Comparison of ENCODE assay signal across 29 cellular contexts in the genomic region with DNA sequence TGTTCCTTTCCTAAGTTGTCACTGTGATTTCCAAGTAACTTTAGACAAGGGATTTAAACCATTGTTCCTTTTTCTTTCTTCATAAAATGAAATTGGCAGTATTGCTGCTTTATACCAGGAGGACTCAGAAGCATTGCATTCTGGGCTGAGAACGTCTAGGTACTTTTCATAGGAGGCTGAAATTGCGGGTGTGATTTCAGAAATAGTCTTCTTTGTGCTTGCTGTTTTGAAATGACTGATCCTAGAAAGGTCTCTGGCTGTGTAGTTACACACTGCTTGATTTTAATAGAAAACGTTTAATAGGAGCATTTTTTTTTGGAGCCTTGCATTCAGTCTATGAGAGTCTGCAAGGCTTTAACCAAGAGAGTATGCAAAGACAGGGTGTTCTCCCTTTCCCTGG. TPM values are rescaled to one million over a fixed set of nuclear protein-coding genes. Genes with fewer than 3 reads are reported as not detected.
DNase-seq lines count a peak whose midpoint lies in the region; ATAC-seq and TF ChIP-seq lines count a peak whose summit lies in the region.
"Had no signal": no experiment of that assay in that cellular context is flagged by ENCODE, and none has a peak within 500 bp of the region (broad histone marks: within the 10 kb centered on the region; RNA-seq: fewer than 3 reads in every experiment).

No MANE protein-coding gene starts in this region.

- H3K4me2 ChIP-seq in mesenchymal stem cell (ENCODE audit: low read length, poor library complexity, severe bottlenecking), result no peak overlapping the region

- H3K36me3 ChIP-seq in gastrocnemius medialis (no peaks in the 10 kb centered on the region), mesenchymal stem cell (ENCODE audit: control insufficient read depth in 1 of 2, insufficient read depth in 2 of 2, low read depth in 1 of 2, low read length in 2 of 2) (no peaks in the 10 kb centered on the region)
- H3K36me3 ChIP-seq: ascending aorta, BE2C, cardiac muscle cell, right lobe of liver had no signal

- H3K9me3 ChIP-seq in gastrocnemius medialis (no peaks in the 10 kb centered on the region), mesenchymal stem cell (ENCODE audit: control insufficient read depth, low read length) (no peaks in the 10 kb centered on the region)
- H3K9me3 ChIP-seq: ascending aorta, BE2C, right lobe of liver had no signal

- intact Hi-C loops in dorsolateral prefrontal cortex (cut with DNase I) (no loop called here), gastrocnemius medialis (cut with DNase I; ENCODE audit: low total_unique reads) (no loop called here)

- ATAC-seq in GM18499 (IDR thresholded peaks at IDR 0.05; ENCODE audit: insufficient read depth, unreplicated experiment), result peak; percentile 78
- peak in 1 of 2 donors; percentile 4 for ATAC-seq in gastrocnemius medialis
- ATAC-seq in GM21737 (IDR thresholded peaks at IDR 0.05; ENCODE audit: unreplicated experiment), result no peak
- ATAC-seq in GM18519 (IDR thresholded peaks at IDR 0.05; ENCODE audit: low FRiP score, unreplicated experiment), result no peak
- ATAC-seq: activated T-cell treated with anti-CD3 and anti-CD28 coated beads, Interleukin-2, amount 50 U/mL, for 4 hours; HCT116; left lobe of liver; right lobe of liver had no signal

- no peak overlapping the region for H3K23ac ChIP-seq in mesenchymal stem cell (ENCODE audit: low read length in 2 of 2)

- TF ChIP-seq POLR2A in gastrocnemius medialis (IDR thresholded peaks at IDR 0.05), result no peak

- WGBS in mesenchymal stem cell, result 80% methylated on average over 3 of the region's 3 CpGs

- peak; percentile 13 for DNase-seq in GM20000 (ENCODE audit: low spot score)
- DNase-seq in dorsolateral prefrontal cortex, result no peak
- no peak for DNase-seq in gastrocnemius medialis
- no peak for DNase-seq in mesenchymal stem cell
- no peak for DNase-seq in KG1 (lab: John Stamatoyannopoulos, UW)
- DNase-seq: ACHN; activated gamma-delta T cell; activated T-cell treated with anti-CD3 and anti-CD28 coated beads, Interleukin-2, amount 50 U/mL, for 4 hours; BE2C; effector memory CD4-positive, alpha-beta T cell; NCI-H1092 treated with DMSO at 0.1 percent for 48 hours; NCI-H187 treated with DMSO at 0.1 percent for 48 hours; NCI-H2227 treated with DMSO at 0.1 percent for 48 hours; NCI-H526; posterior cingulate gyrus; right lobe of liver; SHP77; stimulated activated CD4-positive, alpha-beta T cell treated with anti-CD3 and anti-CD28 coated beads, Interleukin-12 subunit alpha, Interleukin-12 subunit beta, amount 100 ng/mL, for 4 hours; stimulated activated CD4-positive, alpha-beta T cell treated with anti-CD3 and anti-CD28 coated beads, Interleukin-2, amount 100 ng/mL, for 48 hours; trophoblast cell had no signal

- peak overlapping the region in 32 of 59 donors; percentile 1 to 62 (median 31) for H3K27ac ChIP-seq in dorsolateral prefrontal cortex
- peak overlapping the region; percentile 91 to 94 (median 92) for H3K27ac ChIP-seq in gastrocnemius medialis
- H3K27ac ChIP-seq in mesenchymal stem cell (ENCODE audit: low read length, poor library complexity, severe bottlenecking), result no peak overlapping the region
- H3K27ac ChIP-seq: cardiac muscle cell, epithelial cell of prostate, right lobe of liver had no signal

- no peak overlapping the region for H4K8ac ChIP-seq in mesenchymal stem cell (ENCODE audit: low read length)

- H2AK5ac ChIP-seq in mesenchymal stem cell (ENCODE audit: low read length, severe bottlenecking), result no peak overlapping the region

- no peak overlapping the region for H3K18ac ChIP-seq in mesenchymal stem cell (ENCODE audit: low read depth in 1 of 2, low read length in 2 of 2)

- no peak overlapping the region for H2AFZ ChIP-seq in mesenchymal stem cell (ENCODE audit: low read depth, low read length)

- H3K4me3 ChIP-seq in dorsolateral prefrontal cortex, result peak overlapping the region in 5 of 59 donors; percentile 7 to 29 (median 9)
- peak overlapping the region in 1 of 4 donors; percentile 7 for H3K4me3 ChIP-seq in gastrocnemius medialis
- no peak overlapping the region for H3K4me3 ChIP-seq in mesenchymal stem cell (ENCODE audit: insufficient read depth in 1 of 2, low read depth in 1 of 2, low read length in 2 of 2)
- H3K4me3 ChIP-seq: ascending aorta, cardiac muscle cell, coronary artery, right lobe of liver had no signal

- H4K91ac ChIP-seq in mesenchymal stem cell (ENCODE audit: low read length), result no peak overlapping the region

- no peak overlapping the region for H3K4ac ChIP-seq in mesenchymal stem cell (ENCODE audit: low read depth in 1 of 2, low read length in 2 of 2)

- no peaks in the 10 kb centered on the region for H3K79me1 ChIP-seq in mesenchymal stem cell (replicated peaks; ENCODE audit: low read length, poor library complexity, severe bottlenecking)

- no peak overlapping the region for H3K14ac ChIP-seq in mesenchymal stem cell (ENCODE audit: low read length in 2 of 2)

- H3K9ac ChIP-seq in mesenchymal stem cell (ENCODE audit: low read length), result no peak overlapping the region

- no peak overlapping the region for H2BK120ac ChIP-seq in mesenchymal stem cell (ENCODE audit: low read depth, low read length)

- H3K27me3 ChIP-seq in dorsolateral prefrontal cortex (no peaks in the 10 kb centered on the region), gastrocnemius medialis (no peaks in the 10 kb centered on the region), mesenchymal stem cell (ENCODE audit: control insufficient read depth in 1 of 2, insufficient read depth in 1 of 2, low read length in 2 of 2) (no peaks in the 10 kb centered on the region)
- H3K27me3 ChIP-seq: ascending aorta, BE2C, cardiac muscle cell, right lobe of liver had no signal

- no peak overlapping the region for H2BK12ac ChIP-seq in mesenchymal stem cell (ENCODE audit: low read length in 2 of 2)

- in situ Hi-C loops in gastrocnemius medialis (cut with MboI; ENCODE audit: low sequenced_read_pairs in 4 of 4), result loop anchor here in 1 of 4 donors (10.0 kb wide), 1 partner anchor 52 kb away; no protein-coding TSS in a partner anchor

- TF ChIP-seq CTCF in GM20000 (IDR thresholded peaks at IDR 0.05; ENCODE audit: extremely low read depth, missing control alignments), result no peak
- TF ChIP-seq CTCF in dorsolateral prefrontal cortex (IDR thresholded peaks at IDR 0.05 in 54 of 56, conservative IDR thresholded peaks at IDR 0.05 in 2 of 56; ENCODE audit: low read depth in 1 of 56, partially characterized antibody in 56 of 56), result no peak
- TF ChIP-seq CTCF in gastrocnemius medialis (IDR thresholded peaks at IDR 0.05 in 4 of 5, conservative IDR thresholded peaks at IDR 0.05 in 1 of 5), result no peak

- H2BK5ac ChIP-seq in mesenchymal stem cell (ENCODE audit: low read depth, low read length, poor library complexity, severe bottlenecking), result no peak overlapping the region

- H3K4me1 ChIP-seq in gastrocnemius medialis (peaks cover 69 to 73% of the 10 kb centered on the region in 2 donors), mesenchymal stem cell (ENCODE audit: control insufficient read depth, insufficient read depth, low read depth, low read length) (no peaks in the 10 kb centered on the region)

- H2BK15ac ChIP-seq in mesenchymal stem cell (ENCODE audit: low read depth, poor library complexity, severe bottlenecking), result no peak overlapping the region

RNA-seq across cellular contexts. Expression of a gene that starts 56.3 kb away (rescaled TPM):
- total RNA-seq in dorsolateral prefrontal cortex (100 to 1,000 TPM in 36 of 120 experiments, 10 to 100 TPM in 84; 46.9 to 128 (median 92.8) TPM), gastrocnemius medialis (100 to 1,000 TPM in 3 of 4 donors, 10 to 100 TPM in 1; 85.0 to 243 (median 122) TPM)
- polyA plus RNA-seq in mesenchymal stem cell (2013, experiment 1 of 2), result 0.95 TPM
- 0.81 TPM for polyA plus RNA-seq in mesenchymal stem cell (2013, experiment 2 of 2)
